ENCODE assay signal across 24 cellular contexts in the genomic region with DNA sequence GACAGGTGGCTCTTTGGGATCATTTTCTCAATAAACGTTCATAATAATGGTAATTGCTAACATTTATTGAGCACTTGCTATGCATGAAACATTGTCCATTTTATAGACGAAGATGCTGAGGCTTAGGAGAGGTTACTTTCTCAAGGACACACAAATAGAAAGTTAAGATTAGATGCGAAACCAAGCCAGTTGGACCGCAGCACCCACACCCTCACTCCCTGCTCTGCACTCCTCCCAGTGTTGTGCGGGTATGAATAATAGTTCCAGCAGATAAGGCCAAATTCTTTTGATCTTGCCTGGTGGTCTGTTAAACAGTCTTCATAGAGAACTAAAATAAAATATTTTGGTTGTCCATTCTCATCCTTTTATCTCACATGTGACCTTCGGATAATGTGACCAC.
"Had no signal": no experiment of that assay in that cellular context is flagged by ENCODE, and none has a peak within 500 bp of the region (broad histone marks: within the 10 kb centered on the region; RNA-seq: fewer than 3 reads in every experiment).

No MANE protein-coding gene starts in this region.

- H3K9me3 ChIP-seq: stomach, suprapubic skin, testis, thoracic aorta, thyroid gland, tibial artery, tibial nerve, transverse colon, upper lobe of left lung, upper lobe of right lung, uterus, vagina had no signal

- H3K4me1 ChIP-seq: stomach, suprapubic skin, testis, thyroid gland, tibial artery, tibial nerve, transverse colon, upper lobe of left lung, upper lobe of right lung, uterus, vagina had no signal

- H3K27me3 ChIP-seq: stomach, suprapubic skin, testis, thyroid gland, tibial artery, tibial nerve, transverse colon, upper lobe of left lung, upper lobe of right lung, uterus, vagina had no signal

- ATAC-seq: stimulated activated naive B cell treated with anti-CD40 and anti-IgM and Interleukin-4, amounts not matched to agents 10 μg/mL and 1 μg/mL and 100 μg/mL, for 72 hours; stimulated activated naive CD8-positive, alpha-beta T cell treated with anti-CD3 and anti-CD28 coated beads, Interleukin-15, amount 100 ng/mL, for 72 hours; stimulated activated naive CD8-positive, alpha-beta T cell treated with anti-CD3 and anti-CD28 coated beads, Interleukin-15, Interleukin-2, amounts not matched to agents 100 U/mL and 50 U/mL, for 24 hours; upper lobe of right lung had no signal

- DNase-seq: stimulated activated CD4-positive, alpha-beta T cell treated with anti-CD3 and anti-CD28 coated beads, Interleukin-2, amount 100 ng/mL, for 48 hours; stimulated activated CD4-positive, alpha-beta T cell treated with anti-CD3 and anti-CD28 coated beads, Interleukin-4, amount 100 ng/mL, for 1 hour; stimulated activated CD4-positive, alpha-beta T cell treated with anti-CD3 and anti-CD28 coated beads, Interleukin-4, amount 100 ng/mL, for 24 hours; stimulated activated CD4-positive, alpha-beta T cell treated with anti-CD3 and anti-CD28 coated beads, Interleukin-4, amount 100 ng/mL, for 4 hours; stimulated activated CD8-positive, alpha-beta memory T cell treated with anti-CD3 and anti-CD28 coated beads, Interleukin-4, amount 100 ng/mL, for 48 hours; stimulated activated naive B cell treated with anti-CD40 and anti-IgM and Interleukin-4, amounts not matched to agents 10 μg/mL and 1 μg/mL and 100 μg/mL, for 72 hours; stimulated activated naive CD4-positive, alpha-beta T cell; stimulated activated naive CD4-positive, alpha-beta T cell treated with Interleukin-2 at 50 U/mL for 16 hours; stimulated activated naive CD8-positive, alpha-beta T cell treated with anti-CD3 and anti-CD28 coated beads, Interleukin-15, amount 100 ng/mL, for 72 hours; stimulated activated naive CD8-positive, alpha-beta T cell treated with anti-CD3 and anti-CD28 coated beads, Interleukin-15, Interleukin-2, amounts not matched to agents 100 U/mL and 50 U/mL, for 24 hours; stomach; substantia nigra; testis; thyroid gland; tibial artery; transverse colon; trophoblast cell; upper lobe of left lung; upper lobe of right lung; uterus had no signal

- H3K27ac ChIP-seq: stomach, suprapubic skin, testis, thoracic aorta, thyroid gland, tibial artery, tibial nerve, transverse colon, upper lobe of left lung, upper lobe of right lung, uterus, vagina had no signal

- H3K4me3 ChIP-seq: stomach, suprapubic skin, testis, thoracic aorta, thyroid gland, tibial artery, tibial nerve, transverse colon, upper lobe of left lung, upper lobe of right lung, uterus, vagina had no signal

- H3K36me3 ChIP-seq: stomach, suprapubic skin, thoracic aorta, thyroid gland, tibial artery, tibial nerve, transverse colon, upper lobe of left lung, upper lobe of right lung, uterus, vagina had no signal
